13 cellular contexts compared by ENCODE assay signal in the genomic region with DNA sequence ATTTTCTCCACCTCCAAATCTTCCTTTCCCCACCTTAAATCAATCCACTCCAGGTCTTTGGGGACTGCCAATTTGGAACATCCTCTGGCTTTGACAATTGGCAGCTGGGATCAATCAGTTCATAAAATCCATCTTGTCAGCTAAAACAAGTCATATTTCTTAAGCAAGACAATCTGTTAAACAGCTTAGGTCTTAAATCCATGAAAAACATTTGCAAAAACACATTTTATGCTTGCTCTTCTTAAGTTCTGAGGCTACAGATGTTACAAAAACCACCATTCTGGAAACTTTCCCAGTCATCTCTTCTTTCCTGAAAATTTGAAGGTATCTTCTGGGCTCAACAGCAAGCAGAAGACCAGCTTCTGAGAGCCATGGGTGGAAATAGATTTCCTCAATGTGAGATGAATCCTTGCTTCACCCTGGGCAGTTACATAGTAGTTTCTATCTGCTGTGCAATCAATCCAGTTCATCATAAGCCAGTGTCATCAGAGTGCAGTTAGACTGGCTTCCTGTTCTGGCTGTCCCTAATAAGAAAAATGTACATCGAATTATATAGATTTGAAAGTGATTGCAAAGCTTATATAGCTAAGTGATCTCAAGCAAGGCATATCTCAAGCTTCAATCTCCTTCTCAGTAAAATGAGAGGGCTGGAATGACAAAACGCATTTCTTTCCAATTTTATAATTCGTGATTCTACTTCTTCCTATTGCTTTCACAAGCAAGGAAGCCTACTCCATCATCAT.
DNase-seq lines count a peak whose midpoint lies in the region; TF ChIP-seq lines count a peak whose summit lies in the region.
"Had no signal": no experiment of that assay in that cellular context is flagged by ENCODE, and none has a peak within 500 bp of the region (broad histone marks: within the 10 kb centered on the region; RNA-seq: fewer than 3 reads in every experiment).

No MANE protein-coding gene starts in this region.

- TF ChIP-seq CTCF in smooth muscle cell (IDR thresholded peaks at IDR 0.05; ENCODE audit: borderline replicate concordance, insufficient read depth, poor library complexity, severe bottlenecking): no peak
- no peak for TF ChIP-seq CTCF in uterus (IDR thresholded peaks at IDR 0.05)

- intact Hi-C loops in uterus (cut with DNase I; ENCODE audit: low total_unique reads): no loop called here

- H3K9me3 ChIP-seq in adipocyte (ENCODE audit: control insufficient read depth, low read length) (no peaks in the 10 kb centered on the region), smooth muscle cell (replicated peaks; ENCODE audit: low read depth) (no peaks in the 10 kb centered on the region), uterus (no peaks in the 10 kb centered on the region)

- no peak overlapping the region for H3K9ac ChIP-seq in adipocyte (ENCODE audit: low read length)
- no peak overlapping the region for H3K9ac ChIP-seq in smooth muscle cell (ENCODE audit: low read depth)

- no peaks in the 10 kb centered on the region for H3K79me2 ChIP-seq in smooth muscle cell (ENCODE audit: low read depth)

- peak; percentile 2 for DNase-seq in NCI-H446 treated with DMSO at 0.1 percent for 48 hours (lab: John Stamatoyannopoulos, UW)
- peak; percentile 69 for DNase-seq in adipocyte (ENCODE audit: low read depth)
- DNase-seq in fibroblast of peridontal ligament (ENCODE audit: extremely low read depth): peak; percentile 56
- DNase-seq in smooth muscle cell (lab: John Stamatoyannopoulos, UW; ENCODE audit: unreplicated experiment): no peak
- DNase-seq in 8988T: no peak
- DNase-seq in DMS53 treated with DMSO at 0.1 percent for 48 hours (lab: John Stamatoyannopoulos, UW; ENCODE audit: unreplicated experiment): no peak
- no peak for DNase-seq in uterus
- DNase-seq: CD4-positive, alpha-beta T cell; DMS153; DMS79 treated with DMSO at 0.1 percent for 48 hours; GF-D8; H9 had no signal

- no peak overlapping the region for H3K4me2 ChIP-seq in smooth muscle cell

- peak overlapping the region; percentile 12 for H2AFZ ChIP-seq in smooth muscle cell (ENCODE audit: low read depth)

- H3K4me1 ChIP-seq in adipocyte (ENCODE audit: control insufficient read depth, insufficient read depth, low read length) (no peaks in the 10 kb centered on the region), smooth muscle cell (ENCODE audit: low read depth) (no peaks in the 10 kb centered on the region), uterus (no peaks in the 10 kb centered on the region)

- H3F3A ChIP-seq in smooth muscle cell (ENCODE audit: low read depth): no peaks in the 10 kb centered on the region

- H3K4me3 ChIP-seq in adipocyte (ENCODE audit: low read length) (no peak overlapping the region), smooth muscle cell (no peak overlapping the region), uterus (no peak overlapping the region)

- H3K27me3 ChIP-seq in adipocyte (replicated peaks; ENCODE audit: control insufficient read depth, insufficient read depth, low read length) (no peaks in the 10 kb centered on the region), smooth muscle cell (ENCODE audit: low read depth) (no peaks in the 10 kb centered on the region), uterus (no peaks in the 10 kb centered on the region)

- no peaks in the 10 kb centered on the region for H4K20me1 ChIP-seq in smooth muscle cell (ENCODE audit: low read depth)

- H3K36me3 ChIP-seq in adipocyte (ENCODE audit: control insufficient read depth, insufficient read depth, low read length, severe bottlenecking) (no peaks in the 10 kb centered on the region), smooth muscle cell (ENCODE audit: low read depth) (no peaks in the 10 kb centered on the region), uterus (no peaks in the 10 kb centered on the region)

- no peak for TF ChIP-seq POLR2A in uterus (IDR thresholded peaks at IDR 0.05)

- H3K27ac ChIP-seq in smooth muscle cell (ENCODE audit: low read depth) (no peak overlapping the region), uterus (no peak overlapping the region)
- H3K27ac ChIP-seq: C4-2B had no signal

- 86% methylated on average over 3 of the region's 3 CpGs for WGBS in smooth muscle cell (ENCODE audit: low lambda C conversion rate)

Comparison
In these comparisons a context has a peak if more than half of its experiments do, and no peak if none do; other contexts are left out.
1. DNase-seq: peak in NCI-H446 treated with DMSO at 0.1 percent for 48 hours (single experiment), adipocyte (single experiment) and fibroblast of peridontal ligament (single experiment); none in smooth muscle cell (single experiment), 8988T (single experiment), DMS53 treated with DMSO at 0.1 percent for 48 hours (single experiment) and uterus (0 of 2).